Comparison of ENCODE assay signal across 8 cellular contexts in the genomic region with DNA sequence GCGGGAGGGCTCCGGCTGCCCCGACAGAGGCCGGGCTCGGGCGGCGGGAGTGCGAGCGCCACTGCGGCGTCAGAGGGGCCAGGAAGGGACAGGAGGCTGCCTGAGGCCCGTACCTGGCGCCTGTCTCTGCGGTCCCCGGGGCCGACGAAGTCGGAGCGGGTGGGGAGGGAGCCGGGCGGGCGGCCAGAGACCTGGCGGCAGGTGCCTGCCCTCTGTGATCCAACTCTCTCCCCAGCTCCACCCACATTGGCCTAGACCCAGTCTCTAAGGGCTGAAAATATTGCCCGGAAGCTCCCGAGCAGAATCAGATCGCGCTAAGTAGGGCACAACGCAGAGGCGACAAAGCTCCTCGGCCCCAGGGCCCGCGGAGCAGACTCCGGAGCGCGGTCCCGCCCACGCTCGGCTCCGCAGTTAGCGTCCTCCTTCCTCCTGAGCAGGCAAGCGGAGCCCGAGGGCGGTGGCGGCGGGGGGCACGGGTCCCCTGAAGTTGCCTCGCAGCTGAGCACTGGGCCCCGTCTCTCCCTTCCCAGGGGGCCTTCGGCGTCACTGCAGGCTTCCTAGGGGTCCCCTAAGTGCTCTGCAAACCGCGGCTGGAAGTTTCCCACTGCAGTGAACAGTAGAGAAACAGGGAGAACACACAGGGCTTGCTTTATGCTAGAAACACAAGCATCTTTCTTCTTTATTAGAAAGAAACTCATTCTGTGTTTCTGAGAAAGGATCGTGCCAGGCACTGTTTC. TPM values are rescaled to one million over a fixed set of nuclear protein-coding genes. Genes with fewer than 3 reads are reported as not detected.
DNase-seq lines count a peak whose midpoint lies in the region; ATAC-seq and TF ChIP-seq lines count a peak whose summit lies in the region.

A gene (plus strand): TSS at position 307 of the 737 bp plus-strand sequence. CDS start 906 bp downstream, outside the sequence.

- H3K79me2 ChIP-seq in PC-9 (ENCODE audit: low read depth) = no peaks in the 10 kb centered on the region
- H3K79me2 ChIP-seq in fibroblast of lung (ENCODE audit: control insufficient read depth, insufficient read depth, low read length) = no peaks in the 10 kb centered on the region

- no peaks in the 10 kb centered on the region for H3K9me3 Mint-ChIP-seq in activated T-helper 1 cell treated with anti-CD3 and anti-CD28 coated beads, Interleukin-12 subunit alpha, Interleukin-12 subunit beta, Interleukin-2, Interleukin-4 antibody, amounts not matched to agents 30 ng/mL and 10 ng/mL and 1 ng/mL, durations not matched to agents 14 hours and 24 hours and 36 hours
- H3K9me3 Mint-ChIP-seq in naive thymus-derived CD8-positive, alpha-beta T cell = no peaks in the 10 kb centered on the region
- no peaks in the 10 kb centered on the region for H3K9me3 Mint-ChIP-seq in stimulated activated naive B cell treated with anti-CD40 and anti-IgM and Interleukin-4, amounts not matched to agents 10 μg/mL and 1 μg/mL and 100 μg/mL, for 72 hours

- peak within 1 kb of the TSS; percentile 90 for H3K4me3 Mint-ChIP-seq in activated T-helper 1 cell treated with anti-CD3 and anti-CD28 coated beads, Interleukin-12 subunit alpha, Interleukin-12 subunit beta, Interleukin-2, Interleukin-4 antibody, amounts not matched to agents 30 ng/mL and 10 ng/mL and 1 ng/mL, durations not matched to agents 14 hours and 24 hours and 36 hours
- H3K4me3 Mint-ChIP-seq in naive thymus-derived CD8-positive, alpha-beta T cell = peak within 1 kb of the TSS; percentile 81 to 98 (median 90)
- peak within 1 kb of the TSS; percentile 95 to 96 for H3K4me3 Mint-ChIP-seq in stimulated activated naive B cell treated with anti-CD40 and anti-IgM and Interleukin-4, amounts not matched to agents 10 μg/mL and 1 μg/mL and 100 μg/mL, for 72 hours

- no peaks in the 10 kb centered on the region for H3K9me2 ChIP-seq in PC-9 (ENCODE audit: insufficient read depth)

- H3K9me3 ChIP-seq in PC-9 (ENCODE audit: insufficient read depth, low read depth) (no peaks in the 10 kb centered on the region), fibroblast of lung (ENCODE audit: control insufficient read depth, insufficient read depth, low read depth, low read length) (no peaks in the 10 kb centered on the region)

- H3K27ac ChIP-seq in C4-2B = peak within 1 kb of the TSS; percentile 86
- H3K27ac ChIP-seq in PC-9 = peak within 1 kb of the TSS; percentile 25; the same call in 1 of the 2 replicates
- peak within 1 kb of the TSS; percentile 71 for H3K27ac ChIP-seq in fibroblast of lung (ENCODE audit: insufficient read depth, low read length)

- peak within 1 kb of the TSS; percentile 88 for H3K27ac Mint-ChIP-seq in activated T-helper 1 cell treated with anti-CD3 and anti-CD28 coated beads, Interleukin-12 subunit alpha, Interleukin-12 subunit beta, Interleukin-2, Interleukin-4 antibody, amounts not matched to agents 30 ng/mL and 10 ng/mL and 1 ng/mL, durations not matched to agents 14 hours and 24 hours and 36 hours
- H3K27ac Mint-ChIP-seq in naive thymus-derived CD8-positive, alpha-beta T cell = peak within 1 kb of the TSS; percentile 88 to 97 (median 91)
- H3K27ac Mint-ChIP-seq in stimulated activated naive B cell treated with anti-CD40 and anti-IgM and Interleukin-4, amounts not matched to agents 10 μg/mL and 1 μg/mL and 100 μg/mL, for 72 hours = peak within 1 kb of the TSS; percentile 97

- peak in 1 of 2 experiments; percentile 52 for DNase-seq in PC-9
- DNase-seq in activated T-helper 1 cell treated with anti-CD3 and anti-CD28 coated beads, Interleukin-12 subunit alpha, Interleukin-12 subunit beta, Interleukin-2, Interleukin-4 antibody, amounts not matched to agents 30 ng/mL and 10 ng/mL and 1 ng/mL, durations not matched to agents 14 hours and 24 hours and 36 hours (ENCODE audit: low spot score) = peak; percentile 72
- peak; percentile 19 to 55 for DNase-seq in fibroblast of lung (ENCODE audit: low read depth in 2 of 2)
- peak; percentile 51 to 85 (median 66) for DNase-seq in naive thymus-derived CD8-positive, alpha-beta T cell
- peak; percentile 72 for DNase-seq in stimulated activated naive B cell treated with anti-CD40 and anti-IgM and Interleukin-4, amounts not matched to agents 10 μg/mL and 1 μg/mL and 100 μg/mL, for 72 hours

- H3K36me3 ChIP-seq in PC-9 (ENCODE audit: low read depth) (no peaks in the 10 kb centered on the region), fibroblast of lung (ENCODE audit: control insufficient read depth, insufficient read depth, low read length) (peaks cover 13% of the 10 kb centered on the region)

- TF ChIP-seq CTCF in C4-2B (conservative IDR thresholded peaks at IDR 0.05) (no peak), PC-9 (conservative IDR thresholded peaks at IDR 0.05) (no peak), fibroblast of lung (conservative IDR thresholded peaks at IDR 0.05 in 1 of 2, IDR thresholded peaks at IDR 0.05 in 1 of 2; ENCODE audit: low read depth in 1 of 2, low read length in 2 of 2) (no peak)

- no TSS peak for BruUV-seq in PC-9 (replicated peaks; lab: Mats Ljungman, UMichigan)

- intact Hi-C loops in PC-9 (cut with micrococcal nuclease; ENCODE audit: unreplicated experiment) = loop anchor here (1.0 to 5.0 kb wide), 3 partner anchors 28 to 146 kb away; no protein-coding TSS in a partner anchor
- intact Hi-C loops in activated T-helper 1 cell treated with anti-CD3 and anti-CD28 coated beads, Interleukin-12 subunit alpha, Interleukin-12 subunit beta, Interleukin-2, Interleukin-4 antibody, amounts not matched to agents 30 ng/mL and 10 ng/mL and 1 ng/mL, durations not matched to agents 14 hours and 24 hours and 36 hours (cut with micrococcal nuclease) = loop anchor here (1.0 to 2.0 kb wide), 6 partner anchors 20 to 255 kb away; a partner anchor contains a TSS

- H3K4me1 ChIP-seq in PC-9 (replicated peaks; ENCODE audit: insufficient read depth) = peaks cover 18% of the 10 kb centered on the region
- H3K4me1 ChIP-seq in fibroblast of lung (ENCODE audit: control insufficient read depth, extremely low read depth, insufficient read depth, low read length) = no peaks in the 10 kb centered on the region

- H3K27me3 ChIP-seq in PC-9 (ENCODE audit: insufficient read depth, low read depth) (no peaks in the 10 kb centered on the region), fibroblast of lung (ENCODE audit: control insufficient read depth, insufficient read depth, low read length) (no peaks in the 10 kb centered on the region)

- CTCF ChIA-PET in PC-9 (lab: Charles Lee) = interaction anchor here (0.6 to 1.3 kb wide), 5 partner anchors 29 to 568 kb away, joined by 3 to 11 read pairs (median 3); a partner anchor contains a TSS

- no peaks in the 10 kb centered on the region for H3K27me3 Mint-ChIP-seq in activated T-helper 1 cell treated with anti-CD3 and anti-CD28 coated beads, Interleukin-12 subunit alpha, Interleukin-12 subunit beta, Interleukin-2, Interleukin-4 antibody, amounts not matched to agents 30 ng/mL and 10 ng/mL and 1 ng/mL, durations not matched to agents 14 hours and 24 hours and 36 hours (ENCODE audit: insufficient read depth)
- H3K27me3 Mint-ChIP-seq in naive thymus-derived CD8-positive, alpha-beta T cell = no peaks in the 10 kb centered on the region
- no peaks in the 10 kb centered on the region for H3K27me3 Mint-ChIP-seq in stimulated activated naive B cell treated with anti-CD40 and anti-IgM and Interleukin-4, amounts not matched to agents 10 μg/mL and 1 μg/mL and 100 μg/mL, for 72 hours

- H3K9ac ChIP-seq in fibroblast of lung (ENCODE audit: insufficient read depth, low read length) = peak within 1 kb of the TSS; percentile 73

- H2AFZ ChIP-seq in PC-9 (peak within 1 kb of the TSS; percentile 96), fibroblast of lung (ENCODE audit: low read length) (peak within 1 kb of the TSS; percentile 91)

- peak; percentile 50 for ATAC-seq in GM19328 (IDR thresholded peaks at IDR 0.05; ENCODE audit: unreplicated experiment)
- ATAC-seq in HG03460 (IDR thresholded peaks at IDR 0.05; ENCODE audit: unreplicated experiment) = peak; percentile 48
- peak; percentile 61 to 66 for ATAC-seq in naive thymus-derived CD8-positive, alpha-beta T cell
- peak; percentile 76 for ATAC-seq in stimulated activated naive B cell treated with anti-CD40 and anti-IgM and Interleukin-4, amounts not matched to agents 10 μg/mL and 1 μg/mL and 100 μg/mL, for 72 hours (replicated peaks)

- no peaks in the 10 kb centered on the region for H4K20me1 ChIP-seq in PC-9 (ENCODE audit: insufficient read depth)
- no peaks in the 10 kb centered on the region for H4K20me1 ChIP-seq in fibroblast of lung (ENCODE audit: control insufficient read depth, extremely low read depth, insufficient read depth, low read length)

- H3K4me3 ChIP-seq in PC-9 (peak within 1 kb of the TSS; percentile 93), fibroblast of lung (replicated peaks in 1 of 4; ENCODE audit: control extremely low read depth in 1 of 4, insufficient read depth in 1 of 4, low read depth in 3 of 4, low read length in 4 of 4) (peak within 1 kb of the TSS; percentile 75 to 82 (median 76))

- H3K36me3 Mint-ChIP-seq in activated T-helper 1 cell treated with anti-CD3 and anti-CD28 coated beads, Interleukin-12 subunit alpha, Interleukin-12 subunit beta, Interleukin-2, Interleukin-4 antibody, amounts not matched to agents 30 ng/mL and 10 ng/mL and 1 ng/mL, durations not matched to agents 14 hours and 24 hours and 36 hours (ENCODE audit: low read depth) = peaks cover 36% of the 10 kb centered on the region
- peaks cover 0 to 33% (median 19%) of the 10 kb centered on the region in 3 donors for H3K36me3 Mint-ChIP-seq in naive thymus-derived CD8-positive, alpha-beta T cell
- peaks cover 26 to 32% of the 10 kb centered on the region in 2 donors for H3K36me3 Mint-ChIP-seq in stimulated activated naive B cell treated with anti-CD40 and anti-IgM and Interleukin-4, amounts not matched to agents 10 μg/mL and 1 μg/mL and 100 μg/mL, for 72 hours

- peaks cover 23% of the 10 kb centered on the region; the same call in 1 of the 2 replicates for H3F3A ChIP-seq in PC-9 (ENCODE audit: insufficient read depth, low read depth)

- peak within 1 kb of the TSS; percentile 99 for H3K4me2 ChIP-seq in PC-9
- peak within 1 kb of the TSS; percentile 94 for H3K4me2 ChIP-seq in fibroblast of lung (ENCODE audit: extremely low read depth, insufficient read depth, low read length)

- POLR2A ChIA-PET in PC-9 (lab: Charles Lee; ENCODE audit: unreplicated experiment) = interaction anchor here (0.5 to 0.7 kb wide), 2 partner anchors 49 to 616 kb away, joined by 3 to 4 read pairs; no protein-coding TSS in a partner anchor
- POLR2A ChIA-PET in naive thymus-derived CD8-positive, alpha-beta T cell (lab: Charles Lee) = interaction anchor here (0.6 to 10.7 kb wide), 15 partner anchors 9 to 540 kb away, joined by 3 to 237 read pairs (median 6); a partner anchor contains a TSS

- peaks cover 48% of the 10 kb centered on the region for H3K4me1 Mint-ChIP-seq in activated T-helper 1 cell treated with anti-CD3 and anti-CD28 coated beads, Interleukin-12 subunit alpha, Interleukin-12 subunit beta, Interleukin-2, Interleukin-4 antibody, amounts not matched to agents 30 ng/mL and 10 ng/mL and 1 ng/mL, durations not matched to agents 14 hours and 24 hours and 36 hours (ENCODE audit: low read depth)
- H3K4me1 Mint-ChIP-seq in naive thymus-derived CD8-positive, alpha-beta T cell = peaks cover 19 to 33% (median 26%) of the 10 kb centered on the region in 4 donors
- H3K4me1 Mint-ChIP-seq in stimulated activated naive B cell treated with anti-CD40 and anti-IgM and Interleukin-4, amounts not matched to agents 10 μg/mL and 1 μg/mL and 100 μg/mL, for 72 hours = peaks cover 18 to 35% of the 10 kb centered on the region in 2 donors

RNA-seq across cellular contexts. Expression of the gene that starts here (rescaled TPM):
- total RNA-seq in PC-9 (2021) (26.4 and 27.1 TPM in 2 replicates), fibroblast of lung (18.2 and 36.0 TPM in 2 replicates)
- total RNA-seq in activated T-helper 1 cell treated with anti-CD3 and anti-CD28 coated beads, Interleukin-12 subunit alpha, Interleukin-12 subunit beta, Interleukin-2, Interleukin-4 antibody, amounts not matched to agents 30 ng/mL and 10 ng/mL and 1 ng/mL, durations not matched to agents 14 hours and 24 hours and 36 hours = 228 and 239 TPM in 2 replicates
- 11.3 and 18.0 TPM in 2 replicates for polyA plus RNA-seq in fibroblast of lung
- 12.6 and 16.0 TPM in 2 replicates for polyA plus RNA-seq in fibroblast of lung (2012)
- polyA minus RNA-seq in fibroblast of lung (ENCODE audit: low replicate concordance) = 69.8 and 80.4 TPM in 2 replicates
- 100 to 1,000 TPM; 126 to 139 TPM for total RNA-seq in naive thymus-derived CD8-positive, alpha-beta T cell
- 1 to 10 TPM; 3.1 to 8.6 (median 3.7) TPM for polyA plus RNA-seq in naive thymus-derived CD8-positive, alpha-beta T cell

Comparison
In these comparisons a context has a peak if more than half of its experiments do, and no peak if none do; other contexts are left out.
1. H3K27ac ChIP-seq: peak in every context shown above with its lines; median percentile 86 in C4-2B; 71 in fibroblast of lung; 25 in PC-9.